ENCODE assay signal across 8 cellular contexts in genomic region chr13:110306960-110307696, GRCh38. TPM values are rescaled to one million over a fixed set of nuclear protein-coding genes. Genes with fewer than 3 reads are reported as not detected.
DNase-seq lines count a peak whose midpoint lies in the region; ATAC-seq and TF ChIP-seq lines count a peak whose summit lies in the region.

COL4A1 (minus strand) TSS chr13:110307157; CDS start chr13:110307027, 130 bp downstream.
COL4A2 (plus strand) TSS chr13:110307284; CDS start chr13:110307904, 620 bp downstream.

- peak; percentile 84 for DNase-seq in EH (ENCODE audit: low read depth)
- peak; percentile 81 to 83 for DNase-seq in cardiac muscle cell (ENCODE audit: low read depth in 1 of 2, low spot score in 1 of 2)
- peak; percentile 64 for DNase-seq in progenitor cell of endocrine pancreas (ENCODE audit: low spot score, unreplicated experiment)
- DNase-seq in GM13976 (ENCODE audit: low spot score), result no peak
- no peak for DNase-seq in SHP77 (lab: John Stamatoyannopoulos, UW)
- no peak for DNase-seq in RKO (ENCODE audit: low spot score)

- TF ChIP-seq CTCF in cardiac muscle cell (IDR thresholded peaks at IDR 0.05; ENCODE audit: low read depth, low read length) (no peak), progenitor cell of endocrine pancreas (IDR thresholded peaks at IDR 0.05; ENCODE audit: unreplicated experiment) (no peak), GM13976 (IDR thresholded peaks at IDR 0.05; ENCODE audit: borderline replicate concordance, control extremely low read depth, extremely low read depth, insufficient read depth, missing control alignments) (no peak)

- H3K4me3 ChIP-seq in cardiac muscle cell, result peak within 1 kb of the TSS; percentile 71

- peaks cover 3% of the 10 kb centered on the region for H3K27me3 ChIP-seq in cardiac muscle cell

- H3K36me3 Mint-ChIP-seq in progenitor cell of endocrine pancreas (ENCODE audit: insufficient read depth), result peaks cover 5% of the 10 kb centered on the region

- in situ Hi-C loops in GM13976 (cut with MboI; ENCODE audit: low sequenced_read_pairs, unreplicated experiment), result no loop called here

- ATAC-seq in SK-N-SH treated with all-trans-retinoic acid at 6 μM for 48 hours (peak; percentile 65), GM18873 (IDR thresholded peaks at IDR 0.05; ENCODE audit: low FRiP score, unreplicated experiment) (no peak)

- peak within 1 kb of the TSS; percentile 88 for H3K27ac Mint-ChIP-seq in progenitor cell of endocrine pancreas

- peak within 1 kb of the TSS; percentile 85 for H3K4me3 Mint-ChIP-seq in progenitor cell of endocrine pancreas (ENCODE audit: low read depth)

- peak within 1 kb of the TSS; percentile 46 for H3K27ac ChIP-seq in cardiac muscle cell

- H3K27me3 Mint-ChIP-seq in progenitor cell of endocrine pancreas, result peaks cover 34% of the 10 kb centered on the region

- H3K9me3 ChIP-seq in cardiac muscle cell (ENCODE audit: low read depth), result no peaks in the 10 kb centered on the region

- no peaks in the 10 kb centered on the region for H3K36me3 ChIP-seq in cardiac muscle cell

- peaks cover 23% of the 10 kb centered on the region for H3K4me1 ChIP-seq in cardiac muscle cell (ENCODE audit: low read depth)

- peaks cover 38% of the 10 kb centered on the region for H3K4me1 Mint-ChIP-seq in progenitor cell of endocrine pancreas (ENCODE audit: low read depth)

- no peaks in the 10 kb centered on the region for H3K9me3 Mint-ChIP-seq in progenitor cell of endocrine pancreas (ENCODE audit: low read depth)

TF ChIP-seq in SK-N-SH treated with all-trans-retinoic acid at 6 μM for 48 hours, 23 proteins besides CTCF, POLR2A, EP300 and RAD21:
- no peak for TF ChIP-seq ZFP3 (CRISPR knock-in tag; IDR thresholded peaks at IDR 0.05)

RNA-seq across cellular contexts. Expression of gene COL4A1, which starts in this region (rescaled TPM):
- total RNA-seq in cardiac muscle cell (107 and 171 TPM in 2 replicates), progenitor cell of endocrine pancreas (81.3 and 90.8 TPM in 2 replicates)
- polyA plus RNA-seq in cardiac muscle cell, result 73.9 and 95.2 TPM in 2 replicates

RNA-seq across cellular contexts. Expression of gene COL4A2, which starts in this region (rescaled TPM):
- total RNA-seq in cardiac muscle cell, result 285 and 516 TPM in 2 replicates
- polyA plus RNA-seq in cardiac muscle cell, result 184 and 277 TPM in 2 replicates
- total RNA-seq in progenitor cell of endocrine pancreas, result 120 and 121 TPM in 2 replicates

Comparison
In these comparisons a context has a peak if more than half of its experiments do, and no peak if none do; other contexts are left out.
1. DNase-seq: peak in EH (single experiment), cardiac muscle cell (2 of 2) and progenitor cell of endocrine pancreas (single experiment); none in GM13976 (single experiment), SHP77 (0 of 2) and RKO (single experiment).